In the genomic region with DNA sequence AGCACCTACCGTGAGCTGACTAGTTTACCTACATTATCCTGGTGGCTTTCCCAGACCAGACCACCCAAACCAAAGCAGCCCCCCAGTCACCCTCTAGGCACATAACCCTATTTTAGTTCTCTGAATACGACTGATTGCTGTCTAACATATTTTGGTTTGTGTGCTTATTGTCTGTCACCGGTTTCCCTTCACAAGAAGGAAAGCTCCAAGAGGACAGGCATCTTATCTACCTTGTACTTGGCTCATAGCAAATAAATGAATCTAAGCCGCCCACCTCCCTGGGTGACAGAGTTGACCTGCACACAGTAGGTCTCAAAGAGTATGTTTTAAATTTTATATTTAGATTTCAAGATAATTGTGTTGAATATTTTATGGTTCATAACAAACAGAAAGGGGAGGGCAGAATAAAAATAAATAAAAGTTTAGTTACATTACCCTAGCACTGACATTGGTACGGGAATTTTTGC, we compare ENCODE assay signal across 1 cellular context.
TF ChIP-seq lines count a peak whose summit lies in the region.

No MANE protein-coding gene starts in this region.

TF ChIP-seq in H1, 55 proteins besides CTCF, POLR2A, EP300 and RAD21:
- TF ChIP-seq YY1 (IDR thresholded peaks at IDR 0.05; ENCODE audit: low read depth, low read length) (no peak), NRF1 (IDR thresholded peaks at IDR 0.05; ENCODE audit: low read depth, low read length) (no peak), TEAD4 (IDR thresholded peaks at IDR 0.05; ENCODE audit: low read depth, low read length) (no peak), ATF3 (IDR thresholded peaks at IDR 0.05; ENCODE audit: insufficient read depth, low read depth, low read length) (no peak), ZNF274 (IDR thresholded peaks at IDR 0.05; ENCODE audit: borderline replicate concordance, extremely low read depth, low read length) (no peak), JUN (IDR thresholded peaks at IDR 0.05; ENCODE audit: low read depth, low read length) (no peak), SAP30 (IDR thresholded peaks at IDR 0.05; ENCODE audit: insufficient read depth, insufficient replicate concordance, low read length) (no peak), ASH2L (IDR thresholded peaks at IDR 0.05; ENCODE audit: low read length) (no peak), KDM5A (IDR thresholded peaks at IDR 0.05; ENCODE audit: low read length) (no peak), CHD7 (IDR thresholded peaks at IDR 0.05; ENCODE audit: insufficient replicate concordance, low read length) (no peak), CHD2 (IDR thresholded peaks at IDR 0.05; ENCODE audit: low read length) (no peak), CHD1 (IDR thresholded peaks at IDR 0.05; ENCODE audit: low read depth, low read length) (no peak), CBX8 (IDR thresholded peaks at IDR 0.05; ENCODE audit: borderline replicate concordance, low read depth, low read length) (no peak), MAFK (IDR thresholded peaks at IDR 0.05; ENCODE audit: low read depth, low read length) (no peak), TCF12 (IDR thresholded peaks at IDR 0.05; ENCODE audit: low read depth, low read length) (no peak), CEBPB (IDR thresholded peaks at IDR 0.05; ENCODE audit: low read depth, low read length) (no peak)
- TF ChIP-seq, protein P1, sequence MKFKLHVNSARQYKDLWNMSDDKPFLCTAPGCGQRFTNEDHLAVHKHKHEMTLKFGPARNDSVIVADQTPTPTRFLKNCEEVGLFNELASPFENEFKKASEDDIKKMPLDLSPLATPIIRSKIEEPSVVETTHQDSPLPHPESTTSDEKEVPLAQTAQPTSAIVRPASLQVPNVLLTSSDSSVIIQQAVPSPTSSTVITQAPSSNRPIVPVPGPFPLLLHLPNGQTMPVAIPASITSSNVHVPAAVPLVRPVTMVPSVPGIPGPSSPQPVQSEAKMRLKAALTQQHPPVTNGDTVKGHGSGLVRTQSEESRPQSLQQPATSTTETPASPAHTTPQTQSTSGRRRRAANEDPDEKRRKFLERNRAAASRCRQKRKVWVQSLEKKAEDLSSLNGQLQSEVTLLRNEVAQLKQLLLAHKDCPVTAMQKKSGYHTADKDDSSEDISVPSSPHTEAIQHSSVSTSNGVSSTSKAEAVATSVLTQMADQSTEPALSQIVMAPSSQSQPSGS (IDR thresholded peaks at IDR 0.05; ENCODE audit: low read length) = no peak
- TF ChIP-seq, protein P2, sequence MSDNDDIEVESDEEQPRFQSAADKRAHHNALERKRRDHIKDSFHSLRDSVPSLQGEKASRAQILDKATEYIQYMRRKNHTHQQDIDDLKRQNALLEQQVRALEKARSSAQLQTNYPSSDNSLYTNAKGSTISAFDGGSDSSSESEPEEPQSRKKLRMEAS (IDR thresholded peaks at IDR 0.05) = no peak
